ENCODE assay signal across 8 cellular contexts in the genomic region with DNA sequence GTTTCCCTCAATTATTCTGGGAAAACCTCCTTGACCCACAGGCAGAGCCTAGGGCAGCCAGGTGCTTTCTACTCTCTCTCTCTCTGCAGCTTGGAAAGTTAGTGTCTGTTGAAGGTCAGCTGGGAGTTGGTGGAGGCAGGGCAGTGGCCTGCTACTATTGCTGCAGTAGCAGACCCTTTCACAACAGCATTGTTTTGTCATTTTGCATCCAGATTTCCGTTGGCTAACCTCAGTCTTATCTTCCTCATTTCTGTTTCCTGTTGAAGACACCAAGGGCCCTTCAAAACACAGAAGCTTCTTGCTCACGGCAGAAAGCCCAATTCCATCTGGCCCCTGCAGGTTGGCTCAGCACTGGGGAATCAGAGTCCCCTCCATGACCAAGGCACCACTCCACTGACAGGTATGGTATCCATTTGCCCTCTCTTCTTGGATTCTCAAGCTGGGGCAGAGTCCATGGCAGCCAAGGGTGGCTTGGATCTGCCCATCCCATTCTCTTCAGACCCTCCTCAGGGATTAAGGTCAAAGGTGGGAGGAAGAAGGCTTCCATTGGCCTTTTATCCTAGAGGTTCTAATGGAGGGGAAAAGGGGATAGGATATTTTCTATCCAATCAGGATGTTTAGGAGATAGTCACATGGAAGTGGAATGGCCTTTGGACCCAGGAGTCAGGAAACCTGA. TPM values are rescaled to one million over a fixed set of nuclear protein-coding genes. Genes with fewer than 3 reads are reported as not detected.
DNase-seq lines count a peak whose midpoint lies in the region; ATAC-seq and TF ChIP-seq lines count a peak whose summit lies in the region.

No MANE protein-coding gene starts in this region.

- H3K9me3 Mint-ChIP-seq in CD8-positive, alpha-beta T cell, result no peaks in the 10 kb centered on the region

- POLR2A ChIA-PET in CD8-positive, alpha-beta T cell (lab: Charles Lee), result no interaction called here
- POLR2A ChIA-PET in RWPE1 (lab: Yijun Ruan, JAX; ENCODE audit: low non-redundant PET), result no interaction called here

- 14 to 28% (median 24%) methylated on average over 2 of the region's 2 CpGs for whole genome bisulfite sequencing in heart left ventricle, 4 donors

- peak overlapping the region; percentile 88 for H3K27ac Mint-ChIP-seq in CD8-positive, alpha-beta T cell

- peaks cover 79% of the 10 kb centered on the region for H3K4me1 Mint-ChIP-seq in CD8-positive, alpha-beta T cell (ENCODE audit: low read depth)

- no peaks in the 10 kb centered on the region for H3K36me3 Mint-ChIP-seq in CD8-positive, alpha-beta T cell

- peak overlapping the region; percentile 15 for H3K4me3 ChIP-seq in CD8-positive, alpha-beta T cell (ENCODE audit: low read depth, low read length)
- peak overlapping the region in 6 of 12 donors; percentile 12 to 54 (median 30) for H3K4me3 ChIP-seq in heart left ventricle

- no peaks in the 10 kb centered on the region for H3K36me3 ChIP-seq in CD8-positive, alpha-beta T cell (ENCODE audit: insufficient read depth, low read length)
- H3K36me3 ChIP-seq in heart left ventricle, result peaks cover 0 to 8% (median 0%) of the 10 kb centered on the region in 9 donors

- intact Hi-C loops in CD8-positive, alpha-beta T cell (cut with DNase I, micrococcal nuclease), result no loop called here
- intact Hi-C loops in heart left ventricle (cut with DNase I), result no loop called here

- peak in 1 of 7 experiments; percentile 11 for DNase-seq in CD8-positive, alpha-beta T cell
- DNase-seq in MV-4-11 (lab: John Stamatoyannopoulos, UW), result peak; percentile 96
- DNase-seq in heart left ventricle, result peak in 2 of 5 donors; percentile 30 to 36
- DNase-seq in islet precursor cell, result no peak
- DNase-seq in NCI-H2196 treated with DMSO at 0.1 percent for 48 hours (lab: John Stamatoyannopoulos, UW; ENCODE audit: unreplicated experiment), result no peak
- no peak for DNase-seq in D341Med (ENCODE audit: low spot score)
- DNase-seq in RWPE1 (ENCODE audit: low spot score), result no peak

- no peak overlapping the region for H3K27ac ChIP-seq in CD8-positive, alpha-beta T cell (ENCODE audit: low read depth, low read length)
- H3K27ac ChIP-seq in heart left ventricle (peak overlapping the region in 4 of 12 donors; percentile 30 to 88 (median 46)), RWPE1 (no peak overlapping the region)

- CTCF ChIA-PET in CD8-positive, alpha-beta T cell (lab: Charles Lee), result interaction anchor here (1.0 to 1.2 kb wide), 3 partner anchors 9 to 186 kb away, joined by 3 to 4 read pairs (median 4); no protein-coding TSS in a partner anchor
- CTCF ChIA-PET in RWPE1 (lab: Yijun Ruan, JAX), result no interaction called here

- H3K27me3 Mint-ChIP-seq in CD8-positive, alpha-beta T cell (ENCODE audit: low read depth), result no peaks in the 10 kb centered on the region

- TF ChIP-seq CTCF in CD8-positive, alpha-beta T cell (IDR thresholded peaks at IDR 0.05), result no peak
- no peak for TF ChIP-seq CTCF in heart left ventricle (IDR thresholded peaks at IDR 0.05)
- TF ChIP-seq CTCF in RWPE1 (conservative IDR thresholded peaks at IDR 0.05; ENCODE audit: low read depth), result no peak

- no peaks in the 10 kb centered on the region for H3K27me3 ChIP-seq in CD8-positive, alpha-beta T cell (ENCODE audit: insufficient read depth, low read length)
- peaks cover 0 to 12% (median 0%) of the 10 kb centered on the region in 9 donors for H3K27me3 ChIP-seq in heart left ventricle

- H3K4me1 ChIP-seq in CD8-positive, alpha-beta T cell (ENCODE audit: insufficient read depth, low read length), result peaks cover 64% of the 10 kb centered on the region
- H3K4me1 ChIP-seq in heart left ventricle, result peaks cover 0 to 87% (median 0%) of the 10 kb centered on the region in 12 donors

- peak overlapping the region; percentile 71 for H3K4me3 Mint-ChIP-seq in CD8-positive, alpha-beta T cell

- TF ChIP-seq POLR2A in heart left ventricle (IDR thresholded peaks at IDR 0.05), result no peak

- H3K9me3 ChIP-seq in CD8-positive, alpha-beta T cell (ENCODE audit: low read length), result no peaks in the 10 kb centered on the region
- no peaks in the 10 kb centered on the region for H3K9me3 ChIP-seq in heart left ventricle

- ATAC-seq in CD8-positive, alpha-beta T cell, result no peak
- ATAC-seq in GM19468 (IDR thresholded peaks at IDR 0.05; ENCODE audit: extremely low read depth, unreplicated experiment) (peak; percentile 11), heart left ventricle (peak in 3 of 4 donors; percentile 41 to 73 (median 67))

RNA-seq across cellular contexts. Expression of a gene that starts 24.6 kb away (rescaled TPM):
- total RNA-seq in CD8-positive, alpha-beta T cell, result not detected
- total RNA-seq in heart left ventricle, result 100 to 1,000 TPM in 1 of 9 donors, 10 to 100 TPM in 6, 1 to 10 TPM in 2; 4.7 to 162 (median 28.3) TPM
- polyA plus RNA-seq in heart left ventricle, result 10 to 100 TPM in 1 of 2 donors, 1 to 10 TPM in 1; 9.5 to 27.4 TPM

Comparison
In these comparisons a context has a peak if more than half of its experiments do, and no peak if none do; other contexts are left out.
1. RNA of a gene that starts 24.6 kb away (total RNA-seq): 4.7 to 162 TPM in heart left ventricle; not detected in CD8-positive, alpha-beta T cell; every median in the first group is over 4 times any median in the second.